31 cellular contexts compared by ENCODE assay signal in genomic region chr1:205337481-205337880, GRCh38. TPM values are rescaled to one million over a fixed set of nuclear protein-coding genes. Genes with fewer than 3 reads are reported as not detected.
"Had no signal": no experiment of that assay in that cellular context is flagged by ENCODE, and none has a peak within 500 bp of the region (broad histone marks: within the 10 kb centered on the region; RNA-seq: fewer than 3 reads in every experiment).

No MANE protein-coding gene starts in this region.

- H3K27me3 Mint-ChIP-seq: naive B cell had no signal

- H3K9me3 ChIP-seq: esophagus squamous epithelium, heart right ventricle, left lung, mucosa of descending colon, prostate gland, right atrium auricular region, suprapubic skin had no signal

- H3K36me3 Mint-ChIP-seq: mesothelial cell of epicardium; naive B cell; natural killer cell treated with Interleukin-12 subunit alpha and Interleukin-12 subunit beta and Interleukin-15 and Interleukin-18, amount 100 ng/mL, for 72 hours; type B pancreatic cell had no signal

- H3K4me2 ChIP-seq: smooth muscle cell had no signal

- H3K36me3 ChIP-seq: esophagus squamous epithelium, heart right ventricle, left lung, prostate gland, right atrium auricular region, suprapubic skin had no signal

- H3K4me1 ChIP-seq: heart right ventricle, left lung, prostate gland, right atrium auricular region had no signal

- H3K27ac ChIP-seq: coronary artery, esophagus squamous epithelium, heart right ventricle, left lung, prostate gland, right atrium auricular region, suprapubic skin had no signal

- H3K27ac Mint-ChIP-seq: mesothelial cell of epicardium; natural killer cell treated with Interleukin-12 subunit alpha and Interleukin-12 subunit beta and Interleukin-15 and Interleukin-18, amount 100 ng/mL, for 72 hours; stimulated activated naive CD8-positive, alpha-beta T cell treated with anti-CD3 and anti-CD28 coated beads, Interleukin-15, amount 100 ng/mL, for 72 hours; type B pancreatic cell had no signal

- H3K4me3 Mint-ChIP-seq: mesothelial cell of epicardium; naive B cell; natural killer cell treated with Interleukin-12 subunit alpha and Interleukin-12 subunit beta and Interleukin-15 and Interleukin-18, amount 100 ng/mL, for 72 hours; stimulated activated naive CD8-positive, alpha-beta T cell treated with anti-CD3 and anti-CD28 coated beads, Interleukin-15, amount 100 ng/mL, for 72 hours; type B pancreatic cell had no signal

- H3K9me3 Mint-ChIP-seq: mesothelial cell of epicardium; naive B cell; natural killer cell treated with Interleukin-12 subunit alpha and Interleukin-12 subunit beta and Interleukin-15 and Interleukin-18, amount 100 ng/mL, for 72 hours; stimulated activated naive CD8-positive, alpha-beta T cell treated with anti-CD3 and anti-CD28 coated beads, Interleukin-15, amount 100 ng/mL, for 72 hours; type B pancreatic cell had no signal

- H3K4me3 ChIP-seq: coronary artery, esophagus squamous epithelium, heart right ventricle, left lung, mucosa of descending colon, prostate gland, right atrium auricular region, smooth muscle cell, suprapubic skin had no signal

- DNase-seq: dermis blood vessel endothelial cell; effector memory CD4-positive, alpha-beta T cell; esophagus squamous epithelium; foreskin melanocyte; glutamatergic neuron; heart right ventricle; hippocampal formation; left cardiac atrium; left lung; mesenchymal stem cell; mucosa of descending colon; naive B cell; nucleus accumbens; stimulated activated CD4-positive, alpha-beta T cell treated with anti-CD3 and anti-CD28 coated beads, Interleukin-12 subunit alpha, Interleukin-12 subunit beta, amount 100 ng/mL, for 4 hours; stimulated activated CD4-positive, alpha-beta T cell treated with anti-CD3 and anti-CD28 coated beads, Interleukin-1b, Interleukin-23, amount 100 ng/mL, for 48 hours; stimulated activated CD4-positive, alpha-beta T cell treated with anti-CD3 and anti-CD28 coated beads, Interleukin-4, amount 100 ng/mL, for 1 hour; stimulated activated CD8-positive, alpha-beta memory T cell treated with anti-CD3 and anti-CD28 coated beads, Interleukin-4, amount 100 ng/mL, for 48 hours; stimulated activated naive CD4-positive, alpha-beta T cell; stimulated activated naive CD8-positive, alpha-beta T cell treated with anti-CD3 and anti-CD28 coated beads, Interleukin-15, amount 100 ng/mL, for 72 hours had no signal

- ATAC-seq: heart right ventricle; left cardiac atrium; left lung; mucosa of descending colon; natural killer cell treated with Interleukin-12 subunit alpha and Interleukin-12 subunit beta and Interleukin-15 and Interleukin-18, amount 100 ng/mL, for 72 hours; sciatic nerve; stimulated activated naive CD8-positive, alpha-beta T cell treated with anti-CD3 and anti-CD28 coated beads, Interleukin-15, amount 100 ng/mL, for 72 hours had no signal

- H3K27me3 ChIP-seq: right atrium auricular region, suprapubic skin had no signal

RNA-seq across cellular contexts. Expression of gene KLHDC8A, which starts 19.2 kb away (rescaled TPM):
- total RNA-seq: dermis blood vessel endothelial cell; endothelial cell of umbilical vein; lung microvascular endothelial cell; natural killer cell treated with Interleukin-12 subunit alpha and Interleukin-12 subunit beta and Interleukin-15 and Interleukin-18, amount 100 ng/mL, for 72 hours; osteocyte; smooth muscle cell had no signal
